Comparison of ENCODE assay signal across 1 cellular context in genomic region chr7:87059525-87060287, GRCh38.
TF ChIP-seq lines count a peak whose summit lies in the region.

Gene ELAPOR2 (minus strand): TSS chr7:87059654. CDS start chr7:87059513, 141 bp downstream.

TF ChIP-seq in HEK293, 187 proteins besides CTCF, POLR2A, EP300 and RAD21 (continued from another document and continues in another):
- TF ChIP-seq ATF2 (tag by site-specific recombination; IDR thresholded peaks at IDR 0.05; ENCODE audit: low read depth) (no peak), SP2 (tag by site-specific recombination; IDR thresholded peaks at IDR 0.05) (no peak), ZNF549 (tag by site-specific recombination; IDR thresholded peaks at IDR 0.05) (no peak), ZNF433 (tag by site-specific recombination; IDR thresholded peaks at IDR 0.05; ENCODE audit: low read depth) (no peak), ZNF624 (tag by site-specific recombination; IDR thresholded peaks at IDR 0.05) (no peak), ZNF211 (tag by site-specific recombination; IDR thresholded peaks at IDR 0.05; ENCODE audit: low read depth) (no peak), ZNF266 (tag by site-specific recombination; IDR thresholded peaks at IDR 0.05; ENCODE audit: low read depth) (no peak), ZNF626 (tag by site-specific recombination; IDR thresholded peaks at IDR 0.05) (no peak), TCF7L2 (IDR thresholded peaks at IDR 0.05; ENCODE audit: borderline replicate concordance, low read depth, low read length) (no peak), ZNF426 (tag by site-specific recombination; IDR thresholded peaks at IDR 0.05) (no peak), BCL11B (tag by site-specific recombination; IDR thresholded peaks at IDR 0.05; ENCODE audit: low read depth) (no peak), ZBTB20 (tag by site-specific recombination; IDR thresholded peaks at IDR 0.05) (0 out of 2 replicates have a peak, but pooled peaks have one; percentile 41), ZNF239 (tag by site-specific recombination; IDR thresholded peaks at IDR 0.05) (no peak), TSHZ1 (tag by site-specific recombination; IDR thresholded peaks at IDR 0.05; ENCODE audit: borderline replicate concordance) (no peak), INSM2 (tag by site-specific recombination; IDR thresholded peaks at IDR 0.05) (no peak), ZNF830 (tag by site-specific recombination; IDR thresholded peaks at IDR 0.05; ENCODE audit: low read depth) (no peak), RBAK (tag by site-specific recombination; IDR thresholded peaks at IDR 0.05) (no peak), ZBTB21 (tag by site-specific recombination; IDR thresholded peaks at IDR 0.05) (no peak), ZSCAN30 (tag by site-specific recombination; IDR thresholded peaks at IDR 0.05) (peak; percentile 69; the same call in 1 of the 2 replicates), ZBTB10 (tag by site-specific recombination; IDR thresholded peaks at IDR 0.05) (no peak), ZNF544 (tag by site-specific recombination; IDR thresholded peaks at IDR 0.05) (no peak), ZNF23 (tag by site-specific recombination; IDR thresholded peaks at IDR 0.05; ENCODE audit: borderline replicate concordance) (no peak), ZNF692 (tag by site-specific recombination; IDR thresholded peaks at IDR 0.05) (peak; percentile 37; the same call in 1 of the 2 replicates), ZNF837 (tag by site-specific recombination; IDR thresholded peaks at IDR 0.05) (no peak), ZFP37 (tag by site-specific recombination; IDR thresholded peaks at IDR 0.05) (no peak), ZNF121 (tag by site-specific recombination; IDR thresholded peaks at IDR 0.05) (no peak), GLIS2 (tag by site-specific recombination; IDR thresholded peaks at IDR 0.05) (peak; percentile 38; the same call in 1 of the 2 replicates), ZNF76 (tag by site-specific recombination; IDR thresholded peaks at IDR 0.05; ENCODE audit: borderline replicate concordance, low read depth) (no peak), ZNF423 (tag by site-specific recombination; IDR thresholded peaks at IDR 0.05) (no peak), ZBTB11 (tag by site-specific recombination; conservative IDR thresholded peaks at IDR 0.05; ENCODE audit: low read depth) (0 out of 2 replicates have a peak, but pooled peaks have one; percentile 14), SETDB1 (IDR thresholded peaks at IDR 0.05; ENCODE audit: insufficient read length, low read length) (no peak), REST (tag by site-specific recombination; IDR thresholded peaks at IDR 0.05) (0 out of 2 replicates have a peak, but pooled peaks have one; percentile 15), ZNF660 (tag by site-specific recombination; IDR thresholded peaks at IDR 0.05) (no peak), YY1 (tag by site-specific recombination; IDR thresholded peaks at IDR 0.05) (0 out of 2 replicates have a peak, but pooled peaks have one; percentile 37), ZNF645 (tag by site-specific recombination; IDR thresholded peaks at IDR 0.05) (no peak), KLF8 (tag by site-specific recombination; IDR thresholded peaks at IDR 0.05) (peak; percentile 56; the same call in 1 of the 2 replicates), ZNF596 (tag by site-specific recombination; IDR thresholded peaks at IDR 0.05) (no peak), ZNF350 (tag by site-specific recombination; IDR thresholded peaks at IDR 0.05) (no peak), ZNF202 (tag by site-specific recombination; IDR thresholded peaks at IDR 0.05; ENCODE audit: borderline replicate concordance) (no peak), PRDM1 (tag by site-specific recombination; IDR thresholded peaks at IDR 0.05) (no peak), ZNF157 (tag by site-specific recombination; IDR thresholded peaks at IDR 0.05) (no peak), ZSCAN18 (tag by site-specific recombination; IDR thresholded peaks at IDR 0.05) (no peak)
